Comparison of ENCODE assay signal across 15 cellular contexts in the genomic region with DNA sequence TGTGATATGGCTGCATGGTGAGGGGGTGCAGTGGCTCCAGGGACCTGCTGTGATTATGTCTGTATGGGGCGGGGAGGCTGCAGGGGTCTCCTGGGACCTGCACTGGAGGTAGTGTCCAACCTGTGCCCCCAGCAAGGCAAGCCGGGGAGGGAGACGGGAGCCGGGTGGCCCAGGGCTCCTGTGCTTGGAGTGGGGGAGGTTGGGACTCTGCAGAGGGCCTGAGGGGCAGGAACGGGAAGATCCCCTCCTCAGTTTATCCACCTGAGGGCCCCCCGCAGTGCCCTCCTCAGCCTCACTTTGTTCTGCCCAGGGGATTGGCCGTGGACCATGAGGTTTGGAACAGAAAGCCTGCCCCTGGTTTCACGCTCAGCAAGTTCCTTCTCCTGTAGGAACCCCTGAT.
"Had no signal": no experiment of that assay in that cellular context is flagged by ENCODE, and none has a peak within 500 bp of the region (broad histone marks: within the 10 kb centered on the region; RNA-seq: fewer than 3 reads in every experiment).

No MANE protein-coding gene starts in this region.

- DNase-seq: activated T-cell treated with anti-CD3 and anti-CD28 coated beads, Interleukin-2, amount 50 U/mL, for 1 hour; amniotic stem cell; central memory CD4-positive, alpha-beta T cell; effector CD4-positive, alpha-beta T cell; hippocampal formation; mesendoderm; stimulated activated CD4-positive, alpha-beta T cell treated with anti-CD3 and anti-CD28 coated beads, Interleukin-1b, Interleukin-23, amount 100 ng/mL, for 48 hours; T-helper 9 cell had no signal

- H3K9me3 ChIP-seq: esophagus muscularis mucosa, left lung, right lobe of liver had no signal

- H3K4me3 Mint-ChIP-seq: activated naive CD4-positive, alpha-beta T cell treated with anti-CD3 and anti-CD28 coated beads, Interleukin-2, amount 50 U/mL, for 24 hours; brain had no signal

- H3K4me1 Mint-ChIP-seq: brain had no signal

- H3K27ac ChIP-seq: coronary artery, esophagus muscularis mucosa, left lung, right lobe of liver, SK-N-MC had no signal

- H3K27me3 ChIP-seq: esophagus muscularis mucosa, left lung, right lobe of liver had no signal

- H3K36me3 Mint-ChIP-seq: activated naive CD4-positive, alpha-beta T cell treated with anti-CD3 and anti-CD28 coated beads, Interleukin-2, amount 50 U/mL, for 24 hours had no signal

- H3K9me3 Mint-ChIP-seq: activated naive CD4-positive, alpha-beta T cell treated with anti-CD3 and anti-CD28 coated beads, Interleukin-2, amount 50 U/mL, for 24 hours had no signal

- H3K4me1 ChIP-seq: esophagus muscularis mucosa, right lobe of liver had no signal

- H3K27ac Mint-ChIP-seq: activated naive CD4-positive, alpha-beta T cell treated with anti-CD3 and anti-CD28 coated beads, Interleukin-2, amount 50 U/mL, for 24 hours had no signal

- H3K4me3 ChIP-seq: coronary artery, esophagus muscularis mucosa, left lung, right lobe of liver, SK-N-MC had no signal

- H3K27me3 Mint-ChIP-seq: activated naive CD4-positive, alpha-beta T cell treated with anti-CD3 and anti-CD28 coated beads, Interleukin-2, amount 50 U/mL, for 24 hours; brain had no signal

- H3K36me3 ChIP-seq: left lung, right lobe of liver had no signal

- ATAC-seq: left lung, right lobe of liver had no signal
